In the genomic region with DNA sequence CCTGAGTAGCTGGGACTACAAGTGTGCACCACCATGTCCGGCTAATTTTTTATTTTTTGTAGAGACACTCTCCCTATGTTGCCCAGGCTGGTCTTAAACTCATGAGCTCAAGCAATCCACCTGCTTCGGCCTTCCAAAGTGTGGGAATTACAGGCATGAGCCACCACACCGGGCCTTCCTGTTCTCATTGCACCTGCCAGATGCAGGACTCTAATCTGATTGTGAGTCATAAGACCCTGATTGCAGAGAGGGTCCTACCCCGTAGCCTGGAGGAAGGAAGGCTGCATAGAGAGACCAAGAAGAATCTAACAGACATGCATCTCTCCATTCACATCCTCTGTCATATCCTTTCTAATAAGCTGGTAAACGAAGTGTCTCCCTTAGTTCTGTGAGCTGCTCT, we compare ENCODE assay signal across 29 cellular contexts. TPM values are rescaled to one million over a fixed set of nuclear protein-coding genes. Genes with fewer than 3 reads are reported as not detected.
DNase-seq lines count a peak whose midpoint lies in the region; TF ChIP-seq lines count a peak whose summit lies in the region.
"Had no signal": no experiment of that assay in that cellular context is flagged by ENCODE, and none has a peak within 500 bp of the region (broad histone marks: within the 10 kb centered on the region; RNA-seq: fewer than 3 reads in every experiment).

No MANE protein-coding gene starts in this region.

- H3K4me1 Mint-ChIP-seq in endothelial cell (ENCODE audit: unreplicated experiment): peaks cover 35% of the 10 kb centered on the region
- H3K4me1 Mint-ChIP-seq in progenitor cell of endocrine pancreas (ENCODE audit: low read depth): peaks cover 30% of the 10 kb centered on the region
- no peaks in the 10 kb centered on the region for H3K4me1 Mint-ChIP-seq in immature natural killer cell
- H3K4me1 Mint-ChIP-seq: CD4-positive, CD25-positive, alpha-beta regulatory T cell had no signal

- peaks cover 3% of the 10 kb centered on the region for H3K27me3 Mint-ChIP-seq in endothelial cell (ENCODE audit: unreplicated experiment)
- no peaks in the 10 kb centered on the region for H3K27me3 Mint-ChIP-seq in progenitor cell of endocrine pancreas
- H3K27me3 Mint-ChIP-seq in immature natural killer cell (ENCODE audit: low read depth in 3 of 3): peaks cover 1 to 6% (median 2%) of the 10 kb centered on the region in 3 donors
- H3K27me3 Mint-ChIP-seq: T-cell had no signal

- H3K27ac Mint-ChIP-seq in endothelial cell (ENCODE audit: unreplicated experiment) (peak overlapping the region; percentile 95), progenitor cell of endocrine pancreas (peak overlapping the region; percentile 67), immature natural killer cell (no peak overlapping the region)
- H3K27ac Mint-ChIP-seq: CD4-positive, CD25-positive, alpha-beta regulatory T cell; T-cell had no signal

- H3K36me3 Mint-ChIP-seq in endothelial cell (ENCODE audit: low read depth, unreplicated experiment): no peaks in the 10 kb centered on the region
- no peaks in the 10 kb centered on the region for H3K36me3 Mint-ChIP-seq in progenitor cell of endocrine pancreas (ENCODE audit: insufficient read depth)
- H3K36me3 Mint-ChIP-seq in immature natural killer cell: no peaks in the 10 kb centered on the region
- H3K36me3 Mint-ChIP-seq: CD4-positive, CD25-positive, alpha-beta regulatory T cell; T-cell had no signal

- no peak for TF ChIP-seq CTCF in VCaP (conservative IDR thresholded peaks at IDR 0.05)
- TF ChIP-seq CTCF in endothelial cell (IDR thresholded peaks at IDR 0.05; ENCODE audit: unreplicated experiment): no peak
- no peak for TF ChIP-seq CTCF in progenitor cell of endocrine pancreas (IDR thresholded peaks at IDR 0.05; ENCODE audit: unreplicated experiment)

- H3K4me3 Mint-ChIP-seq in endothelial cell (ENCODE audit: unreplicated experiment) (no peak overlapping the region), progenitor cell of endocrine pancreas (ENCODE audit: low read depth) (no peak overlapping the region), immature natural killer cell (no peak overlapping the region)
- H3K4me3 Mint-ChIP-seq: CD4-positive, CD25-positive, alpha-beta regulatory T cell; T-cell had no signal

- DNase-seq in DMS53 (lab: John Stamatoyannopoulos, UW) (peak; percentile 46), DMS53 treated with DMSO at 0.1 percent for 48 hours (lab: John Stamatoyannopoulos, UW; ENCODE audit: unreplicated experiment) (no peak), endothelial cell (ENCODE audit: low spot score) (no peak), progenitor cell of endocrine pancreas (ENCODE audit: low spot score, unreplicated experiment) (no peak), immature natural killer cell (no peak), NAMALWA (ENCODE audit: low spot score) (no peak), Kasumi-1 (lab: John Stamatoyannopoulos, UW) (no peak)
- DNase-seq: 8988T; ACHN; CD4-positive, CD25-positive, alpha-beta regulatory T cell; DMS79; EL; GF-D8; GM23248; H7; KG1; MM.1S; NCI-H1048; NCI-H1417; NCI-H1694; NCI-H2081 treated with DMSO at 0.1 percent for 48 hours; NCI-H2171; NCI-H226; NCI-H510A; NK-92 treated with Interleukin-12 subunit alpha and Interleukin-12 subunit beta, amount 100 ng/mL, for 24 hours; PC-3; T-cell had no signal

- H3K27ac ChIP-seq in VCaP: peak overlapping the region; percentile 10; the same call in 1 of the 2 replicates
- H3K27ac ChIP-seq: GM23248, SJSA1 had no signal

- H3K9me3 Mint-ChIP-seq in endothelial cell (ENCODE audit: unreplicated experiment): no peaks in the 10 kb centered on the region
- no peaks in the 10 kb centered on the region for H3K9me3 Mint-ChIP-seq in progenitor cell of endocrine pancreas (ENCODE audit: low read depth)
- no peaks in the 10 kb centered on the region for H3K9me3 Mint-ChIP-seq in immature natural killer cell
- H3K9me3 Mint-ChIP-seq: T-cell had no signal

RNA-seq across cellular contexts. Expression of gene CGN, which starts 19.5 kb away (rescaled TPM):
- total RNA-seq in endothelial cell (ENCODE audit: unreplicated experiment) (50.7 TPM), progenitor cell of endocrine pancreas (127 and 128 TPM in 2 replicates)
- polyA plus RNA-seq in immature natural killer cell: under 1 TPM in 1 of 3 donors, not detected in 2; 0.87 TPM
- total RNA-seq: GM23248 had no signal
- polyA plus RNA-seq: GM23248 had no signal

RNA-seq across cellular contexts. Expression of gene POGZ, which starts 32.3 kb away (rescaled TPM):
- total RNA-seq in endothelial cell (ENCODE audit: unreplicated experiment) (132 TPM), progenitor cell of endocrine pancreas (188 and 189 TPM in 2 replicates)
- 1 to 10 TPM; 3.8 to 8.5 (median 6.7) TPM for polyA plus RNA-seq in immature natural killer cell

RNA-seq across cellular contexts. Expression of gene TUFT1, which starts 48.5 kb away (rescaled TPM):
- total RNA-seq in endothelial cell (ENCODE audit: unreplicated experiment) (11.2 TPM), progenitor cell of endocrine pancreas (12.5 and 14.4 TPM in 2 replicates)
- polyA plus RNA-seq in immature natural killer cell: 1 to 10 TPM in 2 of 3 donors, under 1 TPM in 1; 0.83 to 4.2 (median 1.3) TPM

Comparison
In these comparisons a context has a peak if more than half of its experiments do, and no peak if none do; other contexts are left out.
1. H3K27ac Mint-ChIP-seq: peak in endothelial cell (single experiment) and progenitor cell of endocrine pancreas (single experiment); none in immature natural killer cell (0 of 6).